ENCODE assay signal across 1 cellular context in genomic region chr1:200738733-200739498, GRCh38.
A peak's percentile ranks its signal among the peaks of the same experiment; 100 is the strongest.
TF ChIP-seq lines count a peak whose summit lies in the region.

CAMSAP2 (plus strand) TSS chr1:200738893; CDS start chr1:200739828, 935 bp downstream.

TF ChIP-seq in K562, 482 proteins besides CTCF, POLR2A, EP300 and RAD21 (continued from another document and continues in another):
- TF ChIP-seq, protein P1, sequence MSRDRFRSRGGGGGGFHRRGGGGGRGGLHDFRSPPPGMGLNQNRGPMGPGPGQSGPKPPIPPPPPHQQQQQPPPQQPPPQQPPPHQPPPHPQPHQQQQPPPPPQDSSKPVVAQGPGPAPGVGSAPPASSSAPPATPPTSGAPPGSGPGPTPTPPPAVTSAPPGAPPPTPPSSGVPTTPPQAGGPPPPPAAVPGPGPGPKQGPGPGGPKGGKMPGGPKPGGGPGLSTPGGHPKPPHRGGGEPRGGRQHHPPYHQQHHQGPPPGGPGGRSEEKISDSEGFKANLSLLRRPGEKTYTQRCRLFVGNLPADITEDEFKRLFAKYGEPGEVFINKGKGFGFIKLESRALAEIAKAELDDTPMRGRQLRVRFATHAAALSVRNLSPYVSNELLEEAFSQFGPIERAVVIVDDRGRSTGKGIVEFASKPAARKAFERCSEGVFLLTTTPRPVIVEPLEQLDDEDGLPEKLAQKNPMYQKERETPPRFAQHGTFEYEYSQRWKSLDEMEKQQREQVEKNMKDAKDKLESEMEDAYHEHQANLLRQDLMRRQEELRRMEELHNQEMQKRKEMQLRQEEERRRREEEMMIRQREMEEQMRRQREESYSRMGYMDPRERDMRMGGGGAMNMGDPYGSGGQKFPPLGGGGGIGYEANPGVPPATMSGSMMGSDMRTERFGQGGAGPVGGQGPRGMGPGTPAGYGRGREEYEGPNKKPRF (IDR thresholded peaks at IDR 0.05; ENCODE audit: low read depth, low read length), result no peak
- 0 out of 2 replicates have a peak, but pooled peaks have one; percentile 34 for TF ChIP-seq ZNF175 (CRISPR knock-in tag; IDR thresholded peaks at IDR 0.05; ENCODE audit: low read depth)
- TF ChIP-seq VEZF1 (CRISPR knock-in tag; IDR thresholded peaks at IDR 0.05), result peak; percentile 98
- no peak for TF ChIP-seq TRIM28 (IDR thresholded peaks at IDR 0.05)
- no peak for TF ChIP-seq ZFPM2 (CRISPR knock-in tag; IDR thresholded peaks at IDR 0.05)
- no peak for TF ChIP-seq POLR2AphosphoS5 (IDR thresholded peaks at IDR 0.05; ENCODE audit: control insufficient read depth, insufficient read depth, low read depth, low read length)
- TF ChIP-seq ZBTB17 (CRISPR knock-in tag; IDR thresholded peaks at IDR 0.05), result 0 out of 2 replicates have a peak, but pooled peaks have one; percentile 57
- TF ChIP-seq ADNP (tag; IDR thresholded peaks at IDR 0.05), result no peak
- TF ChIP-seq GTF2A2 (tag; IDR thresholded peaks at IDR 0.05), result no peak
- TF ChIP-seq GABPB1 (CRISPR knock-in tag; IDR thresholded peaks at IDR 0.05), result no peak
- no peak for TF ChIP-seq NFIX (CRISPR knock-in tag; IDR thresholded peaks at IDR 0.05; ENCODE audit: low read depth)
- TF ChIP-seq ZNF695 (CRISPR knock-in tag; IDR thresholded peaks at IDR 0.05), result no peak
- peak; percentile 55; the same call in 1 of the 2 replicates for TF ChIP-seq HLTF (IDR thresholded peaks at IDR 0.05)
- no peak for TF ChIP-seq ZNF586 (CRISPR knock-in tag; conservative IDR thresholded peaks at IDR 0.05)
- no peak for TF ChIP-seq MECOM (CRISPR knock-in tag; IDR thresholded peaks at IDR 0.05)
- no peak for TF ChIP-seq ZNF511 (CRISPR knock-in tag; IDR thresholded peaks at IDR 0.05)
- TF ChIP-seq CBFA2T2 (conservative IDR thresholded peaks at IDR 0.05), result no peak
- TF ChIP-seq SOX6 (IDR thresholded peaks at IDR 0.05), result no peak
- TF ChIP-seq ZC3H4 (CRISPR knock-in tag; IDR thresholded peaks at IDR 0.05; ENCODE audit: borderline replicate concordance), result no peak
- no peak for TF ChIP-seq ZNF143 (CRISPR knock-in tag; IDR thresholded peaks at IDR 0.05)
- peak; percentile 26; the same call in 1 of the 2 replicates for TF ChIP-seq ELF4 (CRISPR knock-in tag; IDR thresholded peaks at IDR 0.05)
- TF ChIP-seq SMAD4 (CRISPR knock-in tag; conservative IDR thresholded peaks at IDR 0.05), result peak; percentile 88
- 0 out of 4 replicates have a peak, but pooled peaks of 1 of the 2 experiments have one; percentile 28 for TF ChIP-seq SRF (CRISPR knock-in tag; IDR thresholded peaks at IDR 0.05)
- TF ChIP-seq ZNF134 (CRISPR knock-in tag; conservative IDR thresholded peaks at IDR 0.05), result no peak; the same call in 1 of the 2 replicates
- no peak for TF ChIP-seq GATAD2A (IDR thresholded peaks at IDR 0.05)
- TF ChIP-seq NR1H2 (CRISPR knock-in tag; IDR thresholded peaks at IDR 0.05), result no peak
- TF ChIP-seq CBFB (CRISPR knock-in tag; IDR thresholded peaks at IDR 0.05), result 0 out of 2 replicates have a peak, but pooled peaks have one; percentile 58
- no peak for TF ChIP-seq USF1 (CRISPR knock-in tag; IDR thresholded peaks at IDR 0.05)
- TF ChIP-seq, protein P2, sequence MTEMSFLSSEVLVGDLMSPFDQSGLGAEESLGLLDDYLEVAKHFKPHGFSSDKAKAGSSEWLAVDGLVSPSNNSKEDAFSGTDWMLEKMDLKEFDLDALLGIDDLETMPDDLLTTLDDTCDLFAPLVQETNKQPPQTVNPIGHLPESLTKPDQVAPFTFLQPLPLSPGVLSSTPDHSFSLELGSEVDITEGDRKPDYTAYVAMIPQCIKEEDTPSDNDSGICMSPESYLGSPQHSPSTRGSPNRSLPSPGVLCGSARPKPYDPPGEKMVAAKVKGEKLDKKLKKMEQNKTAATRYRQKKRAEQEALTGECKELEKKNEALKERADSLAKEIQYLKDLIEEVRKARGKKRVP (CRISPR knock-in tag; IDR thresholded peaks at IDR 0.05), result peak; percentile 27; the same call in 1 of the 2 replicates
- TF ChIP-seq NCOR1 (IDR thresholded peaks at IDR 0.05), result no peak
- TF ChIP-seq POLR2G (IDR thresholded peaks at IDR 0.05; ENCODE audit: low read depth, low read length), result peak; percentile 70
- TF ChIP-seq, protein P3, sequence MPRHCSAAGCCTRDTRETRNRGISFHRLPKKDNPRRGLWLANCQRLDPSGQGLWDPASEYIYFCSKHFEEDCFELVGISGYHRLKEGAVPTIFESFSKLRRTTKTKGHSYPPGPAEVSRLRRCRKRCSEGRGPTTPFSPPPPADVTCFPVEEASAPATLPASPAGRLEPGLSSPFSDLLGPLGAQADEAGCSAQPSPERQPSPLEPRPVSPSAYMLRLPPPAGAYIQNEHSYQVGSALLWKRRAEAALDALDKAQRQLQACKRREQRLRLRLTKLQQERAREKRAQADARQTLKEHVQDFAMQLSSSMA (CRISPR knock-in tag; IDR thresholded peaks at IDR 0.05), result 0 out of 2 replicates have a peak, but pooled peaks have one; percentile 17
- TF ChIP-seq, protein P4, sequence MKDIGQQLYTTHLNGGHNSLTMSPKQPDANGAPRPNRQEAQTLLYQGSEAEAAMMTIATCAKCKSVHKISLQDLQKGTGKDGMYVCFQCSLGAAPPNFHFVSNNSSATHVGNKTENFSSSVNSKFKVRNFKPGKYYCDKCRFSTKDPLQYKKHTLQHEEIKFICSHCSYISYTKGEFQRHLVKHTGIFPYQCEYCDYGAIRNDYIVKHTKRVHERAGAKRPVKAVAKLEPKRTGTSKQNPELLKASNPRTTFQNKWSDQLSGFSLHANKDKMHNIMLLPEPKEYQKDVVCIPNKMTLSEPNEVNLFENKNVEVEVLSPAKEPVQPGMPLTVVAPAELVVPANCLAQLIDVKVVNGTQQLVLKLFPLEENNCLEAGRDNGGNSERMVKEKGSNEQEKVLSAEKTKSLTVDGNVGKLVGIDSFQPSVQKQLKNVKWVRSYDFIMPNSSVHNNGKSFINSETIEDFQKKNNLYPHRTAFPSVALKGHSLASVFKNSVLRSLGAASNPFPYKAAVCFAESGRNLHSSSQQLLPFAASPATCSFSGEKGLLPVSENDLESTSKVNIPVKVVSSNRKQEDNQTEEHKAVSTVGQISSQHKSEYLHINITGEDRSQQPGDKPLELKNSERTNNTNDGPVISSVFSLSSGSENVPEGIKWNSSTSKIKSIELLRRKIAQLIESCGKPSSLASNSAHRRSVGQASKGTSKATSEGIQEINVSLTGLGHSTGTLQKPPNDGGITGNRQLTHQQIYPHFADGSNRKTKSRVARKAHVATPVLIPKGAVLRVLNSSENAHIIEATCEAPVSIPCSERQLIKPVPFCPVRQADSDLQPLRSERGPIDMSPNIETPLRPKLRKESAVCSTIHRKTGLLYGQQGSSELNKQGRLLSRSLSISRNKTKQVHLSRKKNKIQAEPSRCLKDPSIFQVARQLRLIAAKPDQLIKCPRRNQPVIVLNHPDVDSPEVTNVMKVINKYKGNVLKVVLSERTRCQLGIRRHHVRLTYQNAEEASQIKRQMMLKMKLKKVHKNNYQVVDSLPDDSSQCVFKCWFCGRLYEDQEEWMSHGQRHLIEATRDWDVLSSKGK (CRISPR knock-in tag; IDR thresholded peaks at IDR 0.05), result no peak
- TF ChIP-seq, protein P5, sequence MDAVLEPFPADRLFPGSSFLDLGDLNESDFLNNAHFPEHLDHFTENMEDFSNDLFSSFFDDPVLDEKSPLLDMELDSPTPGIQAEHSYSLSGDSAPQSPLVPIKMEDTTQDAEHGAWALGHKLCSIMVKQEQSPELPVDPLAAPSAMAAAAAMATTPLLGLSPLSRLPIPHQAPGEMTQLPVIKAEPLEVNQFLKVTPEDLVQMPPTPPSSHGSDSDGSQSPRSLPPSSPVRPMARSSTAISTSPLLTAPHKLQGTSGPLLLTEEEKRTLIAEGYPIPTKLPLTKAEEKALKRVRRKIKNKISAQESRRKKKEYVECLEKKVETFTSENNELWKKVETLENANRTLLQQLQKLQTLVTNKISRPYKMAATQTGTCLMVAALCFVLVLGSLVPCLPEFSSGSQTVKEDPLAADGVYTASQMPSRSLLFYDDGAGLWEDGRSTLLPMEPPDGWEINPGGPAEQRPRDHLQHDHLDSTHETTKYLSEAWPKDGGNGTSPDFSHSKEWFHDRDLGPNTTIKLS (IDR thresholded peaks at IDR 0.05; ENCODE audit: borderline replicate concordance, low read depth), result no peak
- TF ChIP-seq RBFOX2 (IDR thresholded peaks at IDR 0.05; ENCODE audit: low read depth, low read length), result peak; percentile 67; the same call in 1 of the 2 replicates
- TF ChIP-seq MAZ (CRISPR knock-in tag; conservative IDR thresholded peaks at IDR 0.05 in 1 of 2, IDR thresholded peaks at IDR 0.05 in 1 of 2), result peak; percentile 80 to 87
- TF ChIP-seq HSF4 (CRISPR knock-in tag; IDR thresholded peaks at IDR 0.05; ENCODE audit: borderline replicate concordance), result no peak
- no peak for TF ChIP-seq ZNF174 (CRISPR knock-in tag; IDR thresholded peaks at IDR 0.05)
- peak; percentile 35; the same call in 1 of the 2 replicates for TF ChIP-seq ATF7 (IDR thresholded peaks at IDR 0.05)
- 0 out of 2 replicates have a peak, but pooled peaks have one; percentile 18 for TF ChIP-seq MITF (IDR thresholded peaks at IDR 0.05)
- TF ChIP-seq TEAD1 (CRISPR knock-in tag; IDR thresholded peaks at IDR 0.05), result peak in 1 of 2 experiments; percentile 86; a peak in 2 of 4 replicates
- TF ChIP-seq ATF2 (CRISPR knock-in tag; IDR thresholded peaks at IDR 0.05), result no peak
- TF ChIP-seq, protein P6, sequence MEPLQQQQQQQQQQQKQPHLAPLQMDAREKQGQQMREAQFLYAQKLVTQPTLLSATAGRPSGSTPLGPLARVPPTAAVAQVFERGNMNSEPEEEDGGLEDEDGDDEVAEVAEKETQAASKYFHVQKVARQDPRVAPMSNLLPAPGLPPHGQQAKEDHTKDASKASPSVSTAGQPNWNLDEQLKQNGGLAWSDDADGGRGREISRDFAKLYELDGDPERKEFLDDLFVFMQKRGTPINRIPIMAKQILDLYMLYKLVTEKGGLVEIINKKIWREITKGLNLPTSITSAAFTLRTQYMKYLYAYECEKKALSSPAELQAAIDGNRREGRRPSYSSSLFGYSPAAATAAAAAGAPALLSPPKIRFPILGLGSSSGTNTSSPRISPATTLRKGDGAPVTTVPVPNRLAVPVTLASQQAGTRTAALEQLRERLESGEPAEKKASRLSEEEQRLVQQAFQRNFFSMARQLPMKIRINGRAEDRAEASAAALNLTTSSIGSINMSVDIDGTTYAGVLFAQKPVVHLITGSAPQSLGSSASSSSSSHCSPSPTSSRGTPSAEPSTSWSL (CRISPR knock-in tag; IDR thresholded peaks at IDR 0.05; ENCODE audit: borderline replicate concordance), result peak; percentile 60; the same call in 1 of the 2 replicates
- no peak for TF ChIP-seq BRCA1 (IDR thresholded peaks at IDR 0.05)
- no peak for TF ChIP-seq BRCA1 (CRISPR knock-in tag; IDR thresholded peaks at IDR 0.05)
- TF ChIP-seq ZNF274 (IDR thresholded peaks at IDR 0.05; ENCODE audit: borderline replicate concordance, low read depth, low read length), result no peak
